32 cellular contexts compared by ENCODE assay signal in the genomic region with DNA sequence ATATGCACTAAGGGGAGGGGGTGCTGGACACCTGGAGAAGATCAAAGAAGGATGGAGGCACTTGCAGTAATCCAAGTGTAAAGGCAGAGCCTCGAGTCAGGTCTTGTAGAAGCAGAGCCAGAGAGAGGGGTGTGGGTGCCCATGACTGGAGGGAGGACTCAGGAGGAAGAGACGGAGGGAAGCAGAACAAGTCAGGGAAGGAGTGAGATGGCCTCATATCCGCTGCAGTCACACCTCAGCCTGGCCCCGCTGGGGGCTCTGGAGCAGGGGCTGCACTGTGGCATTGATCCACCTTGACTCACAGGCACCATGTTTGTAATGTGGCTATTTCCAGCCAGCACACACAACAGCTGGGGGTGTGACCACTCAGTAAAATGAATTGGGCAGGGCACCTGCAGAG.
"Had no signal": no experiment of that assay in that cellular context is flagged by ENCODE, and none has a peak within 500 bp of the region (broad histone marks: within the 10 kb centered on the region; RNA-seq: fewer than 3 reads in every experiment).

No MANE protein-coding gene starts in this region.

- H3K27ac ChIP-seq: esophagus muscularis mucosa, foreskin keratinocyte, heart left ventricle, right atrium auricular region, spleen, thoracic aorta, uterus had no signal

- ATAC-seq: activated T-cell treated with anti-CD3 and anti-CD28 coated beads, Interleukin-2, amount 50 U/mL, for 4 hours; activated T-helper 17 cell treated with anti-CD3 and anti-CD28 coated beads, Interleukin-2, amount 50 U/mL, for 72 hours; foreskin keratinocyte; left colon; naive thymus-derived CD8-positive, alpha-beta T cell; stimulated activated naive CD8-positive, alpha-beta T cell treated with anti-CD3 and anti-CD28 coated beads, Interleukin-15, Interleukin-2, amounts not matched to agents 100 U/mL and 50 U/mL, for 24 hours; T-helper 17 cell had no signal

- H3K9me3 Mint-ChIP-seq: activated CD4-positive, alpha-beta memory T cell treated with anti-CD3 and anti-CD28 coated beads for 36 hours; activated CD4-positive, alpha-beta T cell treated with anti-CD3 and anti-CD28 coated beads, Interleukin-2, amount 10 ng/mL, durations not matched to agents 24 days and 14 days; activated T-cell treated with anti-CD3 and anti-CD28 coated beads, Interleukin-2, amount 50 U/mL, for 4 hours; activated T-helper 17 cell treated with anti-CD3 and anti-CD28 coated beads, Interleukin-2, amount 50 U/mL, for 72 hours; central memory CD8-positive, alpha-beta T cell; dendritic cell treated with granulocyte-macrophage colony-stimulating factor and Interleukin-4, amounts not matched to agents 40 ng/mL and 50 ng/mL, for 4 days; endodermal cell; immature natural killer cell; naive thymus-derived CD8-positive, alpha-beta T cell; neural crest cell; type B pancreatic cell had no signal

- H3K4me3 ChIP-seq: breast epithelium, esophagus muscularis mucosa, heart left ventricle, right atrium auricular region, spleen, thoracic aorta, uterus had no signal

- H3K36me3 ChIP-seq: breast epithelium, esophagus muscularis mucosa, heart left ventricle, right atrium auricular region, spleen, thoracic aorta, uterus had no signal

- H3K36me3 Mint-ChIP-seq: activated CD4-positive, alpha-beta memory T cell treated with anti-CD3 and anti-CD28 coated beads for 36 hours; immature natural killer cell; type B pancreatic cell had no signal

- H3K27me3 Mint-ChIP-seq: activated CD4-positive, alpha-beta memory T cell treated with anti-CD3 and anti-CD28 coated beads for 36 hours; activated CD4-positive, alpha-beta T cell treated with anti-CD3 and anti-CD28 coated beads, Interleukin-2, amount 10 ng/mL, durations not matched to agents 24 days and 14 days; activated T-helper 17 cell treated with anti-CD3 and anti-CD28 coated beads, Interleukin-2, amount 50 U/mL, for 72 hours; central memory CD8-positive, alpha-beta T cell; naive thymus-derived CD8-positive, alpha-beta T cell; T-helper 17 cell; type B pancreatic cell had no signal

- H3K27me3 ChIP-seq: breast epithelium, esophagus muscularis mucosa, foreskin keratinocyte, heart left ventricle, right atrium auricular region, spleen, uterus had no signal

- H3K4me1 Mint-ChIP-seq: immature natural killer cell, neural crest cell had no signal

- H3K4me1 ChIP-seq: breast epithelium, esophagus muscularis mucosa, foreskin keratinocyte, spleen, uterus had no signal

- H3K4me3 Mint-ChIP-seq: activated CD4-positive, alpha-beta memory T cell treated with anti-CD3 and anti-CD28 coated beads for 36 hours; activated CD4-positive, alpha-beta T cell treated with anti-CD3 and anti-CD28 coated beads, Interleukin-2, amount 10 ng/mL, durations not matched to agents 24 days and 14 days; activated T-cell treated with anti-CD3 and anti-CD28 coated beads, Interleukin-2, amount 50 U/mL, for 4 hours; activated T-helper 17 cell treated with anti-CD3 and anti-CD28 coated beads, Interleukin-2, amount 50 U/mL, for 72 hours; central memory CD8-positive, alpha-beta T cell; dendritic cell treated with granulocyte-macrophage colony-stimulating factor and Interleukin-4, amounts not matched to agents 40 ng/mL and 50 ng/mL, for 4 days; endodermal cell; immature natural killer cell; naive thymus-derived CD8-positive, alpha-beta T cell; neural crest cell; T-helper 17 cell; type B pancreatic cell had no signal

- DNase-seq: activated CD4-positive, alpha-beta memory T cell treated with anti-CD3 and anti-CD28 coated beads for 36 hours; activated CD4-positive, alpha-beta T cell treated with anti-CD3 and anti-CD28 coated beads, Interleukin-2, amount 10 ng/mL, durations not matched to agents 24 days and 14 days; activated CD4-positive, CD25-positive, alpha-beta regulatory T cell treated with anti-CD3 and anti-CD28 coated beads, Interleukin-2, amount 50 U/mL, for 72 hours; activated CD8-positive, alpha-beta memory T cell treated with anti-CD3 and anti-CD28 coated beads, Interleukin-2, amount 50 U/mL, for 48 hours; activated gamma-delta T cell treated with Interleukin-2 at 50 U/mL for 16 hours; activated naive CD4-positive, alpha-beta T cell treated with anti-CD3 and anti-CD28 coated beads, Interleukin-2, amount 50 U/mL, for 16 hours; activated T-cell treated with anti-CD3 and anti-CD28 coated beads, Interleukin-2, amount 50 U/mL, for 4 hours; amniotic stem cell; endodermal cell; foreskin keratinocyte; heart left ventricle; hypothalamus; immature natural killer cell; kidney; left colon; midbrain; naive thymus-derived CD8-positive, alpha-beta T cell; occipital lobe; spleen; stimulated activated naive CD8-positive, alpha-beta T cell treated with anti-CD3 and anti-CD28 coated beads, Interleukin-15, Interleukin-2, amounts not matched to agents 100 U/mL and 50 U/mL, for 24 hours; T-helper 17 cell; T1000; uterus had no signal

- H3K27ac Mint-ChIP-seq: activated CD4-positive, alpha-beta memory T cell treated with anti-CD3 and anti-CD28 coated beads for 36 hours; activated CD4-positive, alpha-beta T cell treated with anti-CD3 and anti-CD28 coated beads, Interleukin-2, amount 10 ng/mL, durations not matched to agents 24 days and 14 days; activated T-helper 17 cell treated with anti-CD3 and anti-CD28 coated beads, Interleukin-2, amount 50 U/mL, for 72 hours; dendritic cell treated with granulocyte-macrophage colony-stimulating factor and Interleukin-4, amounts not matched to agents 40 ng/mL and 50 ng/mL, for 4 days; endodermal cell; immature natural killer cell; naive thymus-derived CD8-positive, alpha-beta T cell; T-helper 17 cell; type B pancreatic cell had no signal

- H3K9me3 ChIP-seq: breast epithelium, esophagus muscularis mucosa, heart left ventricle, spleen, thoracic aorta, uterus had no signal

- FAIRE-seq: kidney had no signal
